In the genomic region with DNA sequence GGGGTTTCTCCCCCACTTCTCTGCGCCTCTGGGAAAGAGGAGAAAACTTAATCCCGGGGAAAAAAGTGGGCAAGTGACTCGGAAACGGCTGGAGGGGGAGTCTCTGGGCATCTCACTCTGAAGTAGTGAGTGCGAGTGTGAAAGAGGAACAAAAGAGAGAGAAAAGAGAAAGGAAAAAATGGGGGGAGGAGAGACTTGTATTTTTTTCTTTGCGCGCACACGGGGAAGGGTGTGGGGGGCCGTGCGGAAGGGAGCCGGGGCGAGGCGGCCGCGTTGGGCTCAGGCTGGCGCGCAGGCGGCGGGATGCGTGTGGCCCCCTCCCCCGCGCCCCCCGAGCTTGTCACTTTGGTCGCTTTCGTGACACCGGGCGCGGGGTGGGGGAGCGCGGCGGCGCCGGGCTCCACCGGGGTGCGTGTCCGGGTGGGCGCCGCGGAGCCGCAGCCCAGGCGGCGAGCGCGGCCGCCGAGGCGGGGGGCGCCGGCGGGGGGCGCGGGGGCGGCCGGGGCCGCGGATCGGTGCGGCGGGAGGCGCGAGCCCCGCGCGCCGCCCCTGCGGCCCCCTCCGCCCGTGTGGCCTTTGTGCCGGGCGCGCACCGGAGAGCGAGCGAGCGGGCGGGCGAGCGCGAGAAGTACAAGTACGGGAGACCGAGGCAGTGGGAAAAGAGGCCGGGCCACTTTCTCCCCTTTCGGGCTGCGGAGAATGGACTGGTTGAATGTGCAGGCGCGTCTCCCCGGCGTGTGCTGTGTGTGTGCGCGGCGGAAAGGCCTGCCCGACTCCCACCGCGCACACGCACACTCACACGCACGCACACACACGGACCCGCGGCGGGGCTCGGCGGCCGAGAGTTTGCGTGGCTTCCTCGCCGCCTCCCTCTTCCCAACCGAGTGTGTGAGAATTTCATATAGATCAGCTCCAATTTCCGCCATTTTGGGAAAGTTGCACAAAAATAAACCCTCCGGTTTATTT, we compare ENCODE assay signal across 8 cellular contexts. TPM values are rescaled to one million over a fixed set of nuclear protein-coding genes. Genes with fewer than 3 reads are reported as not detected.
DNase-seq lines count a peak whose midpoint lies in the region; ATAC-seq and TF ChIP-seq lines count a peak whose summit lies in the region.

No MANE protein-coding gene starts in this region.

- H3K4me1 ChIP-seq in neutrophil (ENCODE audit: control insufficient read depth in 1 of 2, insufficient read depth in 1 of 2, low read depth in 1 of 2, low read length in 1 of 2) = peaks cover 6 to 11% of the 10 kb centered on the region in 2 experiments
- no peaks in the 10 kb centered on the region for H3K4me1 ChIP-seq in aorta (ENCODE audit: control insufficient read depth in 1 of 2, insufficient read depth in 2 of 2, low read length in 2 of 2)

- CTCF ChIA-PET in activated naive CD4-positive, alpha-beta T cell treated with anti-CD3 and anti-CD28 coated beads for 36 hours (lab: Charles Lee) = no interaction called here

- H3K27me3 Mint-ChIP-seq in activated naive CD4-positive, alpha-beta T cell treated with anti-CD3 and anti-CD28 coated beads for 36 hours (ENCODE audit: low read depth) = no peaks in the 10 kb centered on the region

- H3K9me3 ChIP-seq in neutrophil (no peaks in the 10 kb centered on the region), aorta (ENCODE audit: control insufficient read depth, low read length) (no peaks in the 10 kb centered on the region)

- H3K27ac ChIP-seq in neutrophil (peak overlapping the region; percentile 84), aorta (ENCODE audit: low read depth in 1 of 2, low read length in 2 of 2) (peak overlapping the region in 1 of 2 donors; percentile 23)

- no peak for TF ChIP-seq CTCF in neutrophil (IDR thresholded peaks at IDR 0.05)

- intact Hi-C loops in activated naive CD4-positive, alpha-beta T cell treated with anti-CD3 and anti-CD28 coated beads for 36 hours (cut with micrococcal nuclease) = no loop called here
- intact Hi-C loops in aorta (cut with DNase I) = no loop called here

- H3K4me3 Mint-ChIP-seq in activated naive CD4-positive, alpha-beta T cell treated with anti-CD3 and anti-CD28 coated beads for 36 hours = peak overlapping the region; percentile 99

- peak overlapping the region; percentile 79 to 99 for H3K4me3 ChIP-seq in neutrophil (ENCODE audit: low read depth in 1 of 2, low read length in 1 of 2)
- H3K4me3 ChIP-seq in aorta (ENCODE audit: low read length in 2 of 2) = peak overlapping the region; percentile 79 to 92

- H3K36me3 ChIP-seq in neutrophil (no peaks in the 10 kb centered on the region), aorta (ENCODE audit: control insufficient read depth in 1 of 2, insufficient read depth in 2 of 2, low read length in 1 of 2) (no peaks in the 10 kb centered on the region)

- DNase-seq in NCI-H82 (lab: John Stamatoyannopoulos, UW) (peak; percentile 69), NCI-H82 treated with DMSO at 0.1 percent for 48 hours (lab: John Stamatoyannopoulos, UW; ENCODE audit: unreplicated experiment) (no peak), RPMI8226 (peak; percentile 29), globus pallidus (ENCODE audit: low spot score) (peak; percentile 28), aorta (peak; percentile 55 to 78)
- DNase-seq in activated naive CD4-positive, alpha-beta T cell treated with anti-CD3 and anti-CD28 coated beads for 36 hours = peak; percentile 38

- H3K27ac Mint-ChIP-seq in activated naive CD4-positive, alpha-beta T cell treated with anti-CD3 and anti-CD28 coated beads for 36 hours = peak overlapping the region; percentile 80

- H3K36me3 Mint-ChIP-seq in activated naive CD4-positive, alpha-beta T cell treated with anti-CD3 and anti-CD28 coated beads for 36 hours (ENCODE audit: low read depth) = peaks cover 5% of the 10 kb centered on the region

- H3K9me3 Mint-ChIP-seq in activated naive CD4-positive, alpha-beta T cell treated with anti-CD3 and anti-CD28 coated beads for 36 hours = no peaks in the 10 kb centered on the region

- WGBS in aorta, 2 donors = 1% methylated on average over 59 to 110 of the region's 110 CpGs

- no peaks in the 10 kb centered on the region for H3K27me3 ChIP-seq in neutrophil
- H3K27me3 ChIP-seq in aorta (ENCODE audit: control insufficient read depth in 1 of 2, insufficient read depth in 2 of 2, low read length in 1 of 2) = no peaks in the 10 kb centered on the region

- H3K4me1 Mint-ChIP-seq in activated naive CD4-positive, alpha-beta T cell treated with anti-CD3 and anti-CD28 coated beads for 36 hours (ENCODE audit: low read depth) = peaks cover 24% of the 10 kb centered on the region

- peak; percentile 32 for ATAC-seq in HG03045 (IDR thresholded peaks at IDR 0.05; ENCODE audit: unreplicated experiment)
- ATAC-seq in aorta (ENCODE audit: low FRiP score) = peak; percentile 17

RNA-seq across cellular contexts. Expression of gene L3MBTL3, which starts 0.7 kb away (rescaled TPM):
- total RNA-seq in activated naive CD4-positive, alpha-beta T cell treated with anti-CD3 and anti-CD28 coated beads for 36 hours = 1 to 10 TPM; 3.1 to 5.0 TPM
- total RNA-seq in aorta = 10 to 100 TPM; 11.8 to 14.1 TPM
- 10 to 100 TPM in 1 of 2 donors, 1 to 10 TPM in 1; 3.8 to 11.5 TPM for polyA plus RNA-seq in aorta
